ENCODE assay signal across 8 cellular contexts in the genomic region with DNA sequence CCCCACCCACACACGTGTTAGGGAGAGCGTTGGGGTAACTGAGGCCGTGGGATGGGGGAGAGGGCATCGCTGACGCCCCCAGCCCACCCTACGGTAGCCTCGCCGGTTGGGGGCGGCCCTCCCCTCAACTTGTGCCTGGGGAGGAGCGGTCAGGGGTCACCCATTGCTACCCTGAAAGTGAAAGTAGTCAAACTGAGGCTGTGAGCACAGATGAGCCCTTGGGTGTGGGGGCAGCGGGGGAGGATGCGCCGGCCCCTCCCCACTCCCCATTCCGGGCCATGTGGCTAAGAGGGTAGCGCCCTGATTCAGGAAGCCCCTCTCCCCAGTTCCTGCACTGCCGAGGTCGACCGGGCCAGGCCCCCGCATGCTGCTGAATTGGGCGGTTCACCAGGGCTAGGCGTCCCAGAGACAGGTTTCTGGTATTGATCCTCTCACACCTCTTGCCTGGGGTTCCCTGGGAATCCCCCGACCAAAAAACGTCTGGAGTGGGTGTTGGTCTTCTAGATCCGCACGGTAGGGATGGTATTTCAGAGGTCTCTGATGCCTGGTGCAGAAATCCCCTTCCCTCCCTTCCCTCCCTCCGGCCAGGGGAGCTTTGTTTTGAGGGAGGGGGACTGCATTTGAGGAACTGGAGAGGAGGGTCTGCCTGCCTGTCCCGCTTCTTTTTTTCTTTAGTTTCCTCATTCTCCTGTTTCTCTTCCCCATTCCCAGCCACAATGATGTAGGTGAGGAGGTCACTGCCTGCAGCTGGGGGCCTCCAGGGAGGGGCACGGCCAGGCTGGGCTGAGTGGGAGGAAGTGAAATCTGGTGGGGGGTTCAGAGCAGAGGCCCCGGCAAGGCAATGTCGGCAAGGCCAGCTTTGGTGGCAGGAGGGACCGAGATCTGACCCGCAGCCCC. TPM values are rescaled to one million over a fixed set of nuclear protein-coding genes. Genes with fewer than 3 reads are reported as not detected.
A peak's percentile ranks its signal among the peaks of the same experiment; 100 is the strongest.
DNase-seq lines count a peak whose midpoint lies in the region; ATAC-seq and TF ChIP-seq lines count a peak whose summit lies in the region.

No MANE protein-coding gene starts in this region.

- H3K9me3 ChIP-seq in endodermal cell (ENCODE audit: control insufficient read depth, low read length) (no peaks in the 10 kb centered on the region), uterus (no peaks in the 10 kb centered on the region)

- WGBS in endodermal cell (ENCODE audit: insufficient coverage in 1 of 2, insufficient read length in 1 of 2), 2 experiments, result 6 to 14% methylated on average over 14 to 29 of the region's 32 CpGs

- no peak overlapping the region for H3K27ac ChIP-seq in endodermal cell (ENCODE audit: low read depth, low read length)
- H3K27ac ChIP-seq in uterus, result peak overlapping the region; percentile 89 to 90

- ATAC-seq in natural killer cell treated with Interleukin-12 subunit alpha and Interleukin-12 subunit beta and Interleukin-15 and Interleukin-18, amount 100 ng/mL, for 72 hours, result peak in 1 of 2 donors; percentile 3
- no peak for ATAC-seq in HG02642 (IDR thresholded peaks at IDR 0.05; ENCODE audit: poor library complexity, unreplicated experiment)

- H3K9ac ChIP-seq in endodermal cell (ENCODE audit: extremely low read depth, low read length, poor library complexity, severe bottlenecking), result peak overlapping the region; percentile 53

- no peaks in the 10 kb centered on the region for H3K9me3 Mint-ChIP-seq in endodermal cell
- no peaks in the 10 kb centered on the region for H3K9me3 Mint-ChIP-seq in natural killer cell treated with Interleukin-12 subunit alpha and Interleukin-12 subunit beta and Interleukin-15 and Interleukin-18, amount 100 ng/mL, for 72 hours

- H3K36me3 ChIP-seq in endodermal cell (ENCODE audit: control insufficient read depth, insufficient read depth, low read length) (no peaks in the 10 kb centered on the region), uterus (no peaks in the 10 kb centered on the region)

- DNase-seq in DMS53 (lab: John Stamatoyannopoulos, UW) (peak; percentile 23), DMS53 treated with DMSO at 0.1 percent for 48 hours (lab: John Stamatoyannopoulos, UW; ENCODE audit: unreplicated experiment) (no peak), endodermal cell (peak; percentile 78), uterus (no peak), NCI-H510A treated with DMSO at 0.1 percent for 48 hours (lab: John Stamatoyannopoulos, UW) (no peak)
- DNase-seq in activated CD4-positive, alpha-beta T cell treated with anti-CD3 and anti-CD28 coated beads, Interleukin-2, amount 50 U/mL, for 1 hour, result peak; percentile 45
- peak; percentile 78 for DNase-seq in natural killer cell treated with Interleukin-12 subunit alpha and Interleukin-12 subunit beta and Interleukin-15 and Interleukin-18, amount 100 ng/mL, for 72 hours (ENCODE audit: low spot score)

- H3K27me3 Mint-ChIP-seq in endodermal cell (ENCODE audit: insufficient read depth), result peaks cover 26% of the 10 kb centered on the region
- H3K27me3 Mint-ChIP-seq in natural killer cell treated with Interleukin-12 subunit alpha and Interleukin-12 subunit beta and Interleukin-15 and Interleukin-18, amount 100 ng/mL, for 72 hours, result peaks cover 0 to 6% of the 10 kb centered on the region in 2 donors

- no peak for TF ChIP-seq POLR2A in uterus (IDR thresholded peaks at IDR 0.05)

- H3K27me3 ChIP-seq in endodermal cell (ENCODE audit: control insufficient read depth, insufficient read depth, low read length, poor library complexity, severe bottlenecking), result peaks cover 6% of the 10 kb centered on the region
- no peaks in the 10 kb centered on the region for H3K27me3 ChIP-seq in uterus

- peak overlapping the region; percentile 65 for H3K4me3 Mint-ChIP-seq in endodermal cell
- H3K4me3 Mint-ChIP-seq in natural killer cell treated with Interleukin-12 subunit alpha and Interleukin-12 subunit beta and Interleukin-15 and Interleukin-18, amount 100 ng/mL, for 72 hours, result peak overlapping the region; percentile 89

- peaks cover 31% of the 10 kb centered on the region for H3K4me1 Mint-ChIP-seq in endodermal cell
- H3K4me1 Mint-ChIP-seq in natural killer cell treated with Interleukin-12 subunit alpha and Interleukin-12 subunit beta and Interleukin-15 and Interleukin-18, amount 100 ng/mL, for 72 hours (ENCODE audit: low read depth in 2 of 2), result peaks cover 41 to 50% of the 10 kb centered on the region in 2 donors

- H3K4me1 ChIP-seq in endodermal cell (ENCODE audit: control insufficient read depth, insufficient read depth, low read length) (peaks cover 18% of the 10 kb centered on the region), uterus (peaks cover 0 to 25% of the 10 kb centered on the region in 2 donors)

- TF ChIP-seq CTCF in endodermal cell (conservative IDR thresholded peaks at IDR 0.05) (no peak), uterus (IDR thresholded peaks at IDR 0.05) (no peak)

- intact Hi-C loops in uterus (cut with DNase I; ENCODE audit: low total_unique reads), result no loop called here

- H3K4me3 ChIP-seq in endodermal cell (ENCODE audit: low read length) (peak overlapping the region; percentile 78), uterus (peak overlapping the region; percentile 74 to 97)

- no peaks in the 10 kb centered on the region for H3K36me3 Mint-ChIP-seq in endodermal cell (ENCODE audit: low read depth)
- H3K36me3 Mint-ChIP-seq in natural killer cell treated with Interleukin-12 subunit alpha and Interleukin-12 subunit beta and Interleukin-15 and Interleukin-18, amount 100 ng/mL, for 72 hours, result no peaks in the 10 kb centered on the region

- H3K27ac Mint-ChIP-seq in endodermal cell, result no peak overlapping the region
- H3K27ac Mint-ChIP-seq in natural killer cell treated with Interleukin-12 subunit alpha and Interleukin-12 subunit beta and Interleukin-15 and Interleukin-18, amount 100 ng/mL, for 72 hours, result peak overlapping the region; percentile 66 to 87

RNA-seq across cellular contexts. Expression of gene SH2B3, which starts 1.0 kb away (rescaled TPM):
- total RNA-seq in endodermal cell, result 1 to 10 TPM; 6.8 to 6.9 TPM
- 6.2 TPM for polyA plus RNA-seq in endodermal cell (2013, experiment 1 of 2)
- polyA plus RNA-seq in endodermal cell (2013, experiment 2 of 2), result 5.0 TPM
- 10 to 100 TPM in 1 of 2 donors, 1 to 10 TPM in 1; 10.0 to 12.2 TPM for total RNA-seq in natural killer cell treated with Interleukin-12 subunit alpha and Interleukin-12 subunit beta and Interleukin-15 and Interleukin-18, amount 100 ng/mL, for 72 hours
- 10 to 100 TPM; 11.8 to 31.3 (median 21.8) TPM for total RNA-seq in uterus

RNA-seq across cellular contexts. Expression of gene PHETA1, which starts 37.8 kb away (rescaled TPM):
- total RNA-seq in endodermal cell (10 to 100 TPM; 15.0 to 19.2 TPM), uterus (10 to 100 TPM in 2 of 4 donors, under 1 TPM in 2; under 0.01 to 15.1 (median 6.0) TPM)
- 11.7 TPM for polyA plus RNA-seq in endodermal cell (2013, experiment 1 of 2)
- polyA plus RNA-seq in endodermal cell (2013, experiment 2 of 2), result 11.6 TPM
- 1 to 10 TPM; 2.1 to 2.2 TPM for total RNA-seq in natural killer cell treated with Interleukin-12 subunit alpha and Interleukin-12 subunit beta and Interleukin-15 and Interleukin-18, amount 100 ng/mL, for 72 hours

Comparison
In these comparisons a context has a peak if more than half of its experiments do, and no peak if none do; other contexts are left out.
1. DNase-seq: peak in DMS53 (single experiment), activated CD4-positive, alpha-beta T cell treated with anti-CD3 and anti-CD28 coated beads, Interleukin-2, amount 50 U/mL, for 1 hour (single experiment), endodermal cell (single experiment) and natural killer cell treated with Interleukin-12 subunit alpha and Interleukin-12 subunit beta and Interleukin-15 and Interleukin-18, amount 100 ng/mL, for 72 hours (single experiment); none in DMS53 treated with DMSO at 0.1 percent for 48 hours (single experiment), uterus (0 of 2) and NCI-H510A treated with DMSO at 0.1 percent for 48 hours (single experiment).